In the genomic region with DNA sequence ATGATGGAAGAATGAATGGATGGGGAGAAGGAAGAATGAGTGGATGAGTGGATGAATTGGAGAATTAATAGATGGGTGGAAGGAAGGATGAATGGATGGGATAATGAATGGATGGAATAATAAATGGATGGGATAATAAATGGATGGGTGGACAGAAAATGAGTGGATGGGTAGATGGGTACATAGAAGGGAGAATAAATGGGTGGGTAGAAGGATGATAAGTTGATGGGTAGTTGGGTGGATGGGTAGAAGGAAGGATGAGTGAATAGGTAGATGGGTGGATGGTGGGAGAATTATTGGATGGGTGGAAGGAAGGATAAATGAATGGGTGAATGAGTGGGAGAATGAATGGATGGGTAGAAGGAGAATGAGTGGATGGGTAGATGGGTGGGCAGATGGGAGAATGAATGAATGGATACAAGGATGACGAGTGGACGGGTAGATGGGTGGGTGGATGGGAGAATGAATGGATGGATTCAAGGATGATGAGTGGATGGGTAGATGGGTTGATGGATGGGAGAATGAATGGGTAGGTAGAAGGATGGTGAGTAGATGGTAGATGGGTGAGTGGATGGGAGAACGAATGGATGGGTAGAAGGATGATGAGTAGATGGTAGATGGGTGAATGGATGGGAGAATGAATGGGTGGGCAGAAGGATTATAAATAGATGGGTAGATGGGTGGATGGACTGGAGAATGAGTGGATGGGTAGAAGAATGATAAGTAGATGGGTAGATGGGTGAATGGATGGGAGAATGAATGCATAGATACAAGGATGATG, we compare ENCODE assay signal across 1 cellular context.
TF ChIP-seq lines count a peak whose summit lies in the region.

No MANE protein-coding gene starts in this region.

TF ChIP-seq in HEK293, 187 proteins besides CTCF, POLR2A, EP300 and RAD21 (continued from another document):
- TF ChIP-seq, protein P1, sequence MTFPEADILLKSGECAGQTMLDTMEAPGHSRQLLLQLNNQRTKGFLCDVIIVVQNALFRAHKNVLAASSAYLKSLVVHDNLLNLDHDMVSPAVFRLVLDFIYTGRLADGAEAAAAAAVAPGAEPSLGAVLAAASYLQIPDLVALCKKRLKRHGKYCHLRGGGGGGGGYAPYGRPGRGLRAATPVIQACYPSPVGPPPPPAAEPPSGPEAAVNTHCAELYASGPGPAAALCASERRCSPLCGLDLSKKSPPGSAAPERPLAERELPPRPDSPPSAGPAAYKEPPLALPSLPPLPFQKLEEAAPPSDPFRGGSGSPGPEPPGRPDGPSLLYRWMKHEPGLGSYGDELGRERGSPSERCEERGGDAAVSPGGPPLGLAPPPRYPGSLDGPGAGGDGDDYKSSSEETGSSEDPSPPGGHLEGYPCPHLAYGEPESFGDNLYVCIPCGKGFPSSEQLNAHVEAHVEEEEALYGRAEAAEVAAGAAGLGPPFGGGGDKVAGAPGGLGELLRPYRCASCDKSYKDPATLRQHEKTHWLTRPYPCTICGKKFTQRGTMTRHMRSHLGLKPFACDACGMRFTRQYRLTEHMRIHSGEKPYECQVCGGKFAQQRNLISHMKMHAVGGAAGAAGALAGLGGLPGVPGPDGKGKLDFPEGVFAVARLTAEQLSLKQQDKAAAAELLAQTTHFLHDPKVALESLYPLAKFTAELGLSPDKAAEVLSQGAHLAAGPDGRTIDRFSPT (tag by site-specific recombination; IDR thresholded peaks at IDR 0.05): 0 out of 2 replicates have a peak, but pooled peaks have one; percentile 14
- TF ChIP-seq ZNF544 (tag by site-specific recombination; IDR thresholded peaks at IDR 0.05) (peak; percentile 63; the same call in 1 of the 2 replicates), ZNF521 (tag by site-specific recombination; IDR thresholded peaks at IDR 0.05) (peak; percentile 89; the same call in 1 of the 2 replicates), ZNF560 (tag by site-specific recombination; IDR thresholded peaks at IDR 0.05; ENCODE audit: borderline replicate concordance) (0 out of 2 replicates have a peak, but pooled peaks have one; percentile 2), EGR2 (tag by site-specific recombination; IDR thresholded peaks at IDR 0.05; ENCODE audit: low read depth) (peak; percentile 83), ZNF514 (tag by site-specific recombination; IDR thresholded peaks at IDR 0.05) (peak; percentile 27; the same call in 1 of the 2 replicates), ZNF266 (tag by site-specific recombination; IDR thresholded peaks at IDR 0.05; ENCODE audit: low read depth) (peak; percentile 29; the same call in 1 of the 2 replicates), ZNF366 (tag by site-specific recombination; conservative IDR thresholded peaks at IDR 0.05) (peak; percentile 88), ZBTB17 (tag by site-specific recombination; IDR thresholded peaks at IDR 0.05) (peak; percentile 100), SALL2 (tag by site-specific recombination; IDR thresholded peaks at IDR 0.05; ENCODE audit: borderline replicate concordance) (0 out of 2 replicates have a peak, but pooled peaks have one; percentile 57), ZNF677 (tag by site-specific recombination; IDR thresholded peaks at IDR 0.05) (no peak), ZBTB1 (tag by site-specific recombination; IDR thresholded peaks at IDR 0.05) (peak; percentile 15; the same call in 1 of the 2 replicates), ZNF701 (tag by site-specific recombination; IDR thresholded peaks at IDR 0.05) (no peak)
- TF ChIP-seq, protein P2, sequence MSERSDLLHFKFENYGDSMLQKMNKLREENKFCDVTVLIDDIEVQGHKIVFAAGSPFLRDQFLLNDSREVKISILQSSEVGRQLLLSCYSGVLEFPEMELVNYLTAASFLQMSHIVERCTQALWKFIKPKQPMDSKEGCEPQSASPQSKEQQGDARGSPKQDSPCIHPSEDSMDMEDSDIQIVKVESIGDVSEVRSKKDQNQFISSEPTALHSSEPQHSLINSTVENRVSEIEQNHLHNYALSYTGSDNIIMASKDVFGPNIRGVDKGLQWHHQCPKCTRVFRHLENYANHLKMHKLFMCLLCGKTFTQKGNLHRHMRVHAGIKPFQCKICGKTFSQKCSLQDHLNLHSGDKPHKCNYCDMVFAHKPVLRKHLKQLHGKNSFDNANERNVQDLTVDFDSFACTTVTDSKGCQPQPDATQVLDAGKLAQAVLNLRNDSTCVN (tag by site-specific recombination; optimal IDR thresholded peaks at IDR 0.05): peak; percentile 14
